ENCODE assay signal across 22 cellular contexts in genomic region chr13:112837371-112838037, GRCh38.
DNase-seq lines count a peak whose midpoint lies in the region; ATAC-seq and TF ChIP-seq lines count a peak whose summit lies in the region.
"Had no signal": no experiment of that assay in that cellular context is flagged by ENCODE, and none has a peak within 500 bp of the region (broad histone marks: within the 10 kb centered on the region; RNA-seq: fewer than 3 reads in every experiment).

No MANE protein-coding gene starts in this region.

- no peak for ATAC-seq in CD4-positive, CD25-positive, alpha-beta regulatory T cell (ENCODE audit: low read depth in 2 of 2)
- no peak for ATAC-seq in WTC11
- no peak for ATAC-seq in activated CD4-positive, CD25-positive, alpha-beta regulatory T cell treated with anti-CD3 and anti-CD28 coated beads, Interleukin-2, amount 50 U/mL, for 24 hours
- ATAC-seq in GM18498 (IDR thresholded peaks at IDR 0.05; ENCODE audit: unreplicated experiment), result no peak
- ATAC-seq: mucosa of descending colon had no signal

- peak overlapping the region; percentile 6 for H3K23ac ChIP-seq in neuronal stem cell (ENCODE audit: low read depth, low read length, poor library complexity)

- no peak overlapping the region for H4K91ac ChIP-seq in neuronal stem cell (ENCODE audit: low read depth, low read length, poor library complexity)

- H3K27ac Mint-ChIP-seq in CD4-positive, CD25-positive, alpha-beta regulatory T cell, result peak overlapping the region in 2 of 3 donors; percentile 31 to 73
- peak overlapping the region; percentile 14 for H3K27ac Mint-ChIP-seq in WTC11
- peak overlapping the region; percentile 48 for H3K27ac Mint-ChIP-seq in glutamatergic neuron (ENCODE audit: unreplicated experiment)
- no peak overlapping the region for H3K27ac Mint-ChIP-seq in immature natural killer cell

- WGBS in neuronal stem cell (ENCODE audit: extremely low coverage in 2 of 2, insufficient read length in 2 of 2, insufficient replicate concordance in 1 of 2), 2 donors, result no CpG with 5 or more reads among the region's 26 CpGs

- H3K14ac ChIP-seq in neuronal stem cell (ENCODE audit: low read length), result no peak overlapping the region

- H3K36me3 Mint-ChIP-seq in CD4-positive, CD25-positive, alpha-beta regulatory T cell, result peaks cover 50% of the 10 kb centered on the region
- H3K36me3 Mint-ChIP-seq in WTC11 (peaks cover 64% of the 10 kb centered on the region), glutamatergic neuron (ENCODE audit: unreplicated experiment) (peaks cover 10% of the 10 kb centered on the region), immature natural killer cell (peaks cover 16 to 44% (median 34%) of the 10 kb centered on the region in 3 donors)

- no peak overlapping the region for H2AK5ac ChIP-seq in neuronal stem cell (ENCODE audit: low read depth, low read length)

- no peak overlapping the region for H2BK12ac ChIP-seq in neuronal stem cell (ENCODE audit: low read length)

- H3K79me1 ChIP-seq in neuronal stem cell (ENCODE audit: low read depth, low read length), result no peaks in the 10 kb centered on the region

- no peaks in the 10 kb centered on the region for H3K4me1 ChIP-seq in CD4-positive, CD25-positive, alpha-beta regulatory T cell (ENCODE audit: control insufficient read depth, insufficient read depth, low read length, poor library complexity, severe bottlenecking)
- peaks cover 4 to 6% of the 10 kb centered on the region in 2 donors for H3K4me1 ChIP-seq in neuronal stem cell (ENCODE audit: control insufficient read depth in 2 of 2, insufficient read depth in 1 of 2, low read depth in 1 of 2, low read length in 2 of 2)
- H3K4me1 ChIP-seq: colonic mucosa, pancreas had no signal

- H3K4me1 Mint-ChIP-seq in CD4-positive, CD25-positive, alpha-beta regulatory T cell, result peaks cover 0 to 4% (median 0%) of the 10 kb centered on the region in 4 donors
- H3K4me1 Mint-ChIP-seq in WTC11, result peaks cover 2% of the 10 kb centered on the region; the same call in 1 of the 2 replicates
- H3K4me1 Mint-ChIP-seq in glutamatergic neuron (ENCODE audit: low read depth, unreplicated experiment), result peaks cover 8% of the 10 kb centered on the region
- H3K4me1 Mint-ChIP-seq in immature natural killer cell, result no peaks in the 10 kb centered on the region

- H2BK5ac ChIP-seq in neuronal stem cell (ENCODE audit: low read length), result no peak overlapping the region

- no peak overlapping the region for H2BK15ac ChIP-seq in neuronal stem cell (ENCODE audit: low read length)

- H3K4me2 ChIP-seq in neuronal stem cell (ENCODE audit: insufficient read depth, low read length, poor library complexity, severe bottlenecking), result no peak overlapping the region

- no peaks in the 10 kb centered on the region for H3K27me3 Mint-ChIP-seq in CD4-positive, CD25-positive, alpha-beta regulatory T cell
- H3K27me3 Mint-ChIP-seq in WTC11 (ENCODE audit: low read depth), result no peaks in the 10 kb centered on the region
- H3K27me3 Mint-ChIP-seq in glutamatergic neuron (ENCODE audit: unreplicated experiment), result peaks cover 4% of the 10 kb centered on the region
- H3K27me3 Mint-ChIP-seq in immature natural killer cell (ENCODE audit: low read depth in 3 of 3), result no peaks in the 10 kb centered on the region

- POLR2A ChIA-PET in WTC11 (lab: Charles Lee), result no interaction called here

- no peak overlapping the region for H3K4me3 ChIP-seq in CD4-positive, CD25-positive, alpha-beta regulatory T cell (ENCODE audit: low read depth, low read length)
- no peak overlapping the region for H3K4me3 ChIP-seq in neuronal stem cell (ENCODE audit: low read length in 2 of 2)
- H3K4me3 ChIP-seq: colonic mucosa, mucosa of descending colon, pancreas, thoracic aorta had no signal

- TF ChIP-seq CTCF in WTC11 (IDR thresholded peaks at IDR 0.05) (no peak), glutamatergic neuron (IDR thresholded peaks at IDR 0.05; ENCODE audit: partially characterized antibody, unreplicated experiment) (no peak)

- no peaks in the 10 kb centered on the region for H3K27me3 ChIP-seq in CD4-positive, CD25-positive, alpha-beta regulatory T cell (ENCODE audit: control insufficient read depth, insufficient read depth, low read length)
- H3K27me3 ChIP-seq in neuronal stem cell (ENCODE audit: control insufficient read depth in 3 of 3, insufficient read depth in 3 of 3, low read depth in 1 of 3, low read length in 3 of 3), result no peaks in the 10 kb centered on the region
- H3K27me3 ChIP-seq: colonic mucosa, pancreas had no signal

- no peak overlapping the region for H2AFZ ChIP-seq in neuronal stem cell (ENCODE audit: low read length)

- no peak overlapping the region for H2BK120ac ChIP-seq in neuronal stem cell (ENCODE audit: low read depth, low read length)

- H3K4me3 Mint-ChIP-seq in CD4-positive, CD25-positive, alpha-beta regulatory T cell, result peak overlapping the region in 1 of 4 donors; percentile 90
- H3K4me3 Mint-ChIP-seq in WTC11 (no peak overlapping the region), glutamatergic neuron (ENCODE audit: unreplicated experiment) (no peak overlapping the region), immature natural killer cell (no peak overlapping the region)

- no peak for DNase-seq in CD4-positive, CD25-positive, alpha-beta regulatory T cell
- no peak for DNase-seq in WTC11 (ENCODE audit: low spot score)
- DNase-seq in glutamatergic neuron, result no peak
- DNase-seq in neuronal stem cell (ENCODE audit: low spot score), result no peak
- no peak for DNase-seq in activated effector memory CD4-positive, alpha-beta T cell treated with anti-CD3 and anti-CD28 coated beads, Interleukin-2, amount 50 U/mL, for 16 hours
- no peak for DNase-seq in immature natural killer cell
- DNase-seq: activated CD4-positive, alpha-beta T cell treated with anti-CD3 and anti-CD28 coated beads for 4 hours; activated CD8-positive, alpha-beta memory T cell treated with anti-CD3 and anti-CD28 coated beads, Interleukin-2, amount 50 U/mL, for 4 hours; activated naive CD4-positive, alpha-beta T cell treated with Interleukin-2 at 50 U/mL for 16 hours; AML-193; colonic mucosa; kidney glomerular epithelial cell; MM.1S; mucosa of descending colon; NCI-H2029 treated with DMSO at 0.1 percent for 48 hours; small intestine; T1000 had no signal

- H3K27ac ChIP-seq in CD4-positive, CD25-positive, alpha-beta regulatory T cell (ENCODE audit: insufficient read depth, low read length, poor library complexity, severe bottlenecking), result no peak overlapping the region
- no peak overlapping the region for H3K27ac ChIP-seq in neuronal stem cell (replicated peaks; ENCODE audit: low read length)
- H3K27ac ChIP-seq: colonic mucosa, epithelial cell of prostate, pancreas, thoracic aorta had no signal

- H3K36me3 ChIP-seq in CD4-positive, CD25-positive, alpha-beta regulatory T cell (ENCODE audit: control insufficient read depth, insufficient read depth, low read length), result peaks cover 62% of the 10 kb centered on the region
- H3K36me3 ChIP-seq in neuronal stem cell (replicated peaks in 1 of 2; ENCODE audit: control insufficient read depth in 2 of 2, insufficient read depth in 2 of 2, low read length in 2 of 2), result peaks cover 53% of the 10 kb centered on the region in 2 donors
- H3K36me3 ChIP-seq: colonic mucosa had no signal

- H3K9ac ChIP-seq in neuronal stem cell (ENCODE audit: low read depth, low read length, poor library complexity), result no peak overlapping the region

- no peak overlapping the region for H4K8ac ChIP-seq in neuronal stem cell (ENCODE audit: low read depth, low read length)

- CTCF ChIA-PET in WTC11 (lab: Charles Lee), result interaction anchor here (0.5 to 1.0 kb wide), 2 partner anchors 37 to 204 kb away, joined by 3 read pairs; no protein-coding TSS in a partner anchor

- no peak overlapping the region for H3K4ac ChIP-seq in neuronal stem cell (ENCODE audit: low read length)

- H3K9me3 Mint-ChIP-seq in CD4-positive, CD25-positive, alpha-beta regulatory T cell, result no peaks in the 10 kb centered on the region
- H3K9me3 Mint-ChIP-seq in WTC11 (no peaks in the 10 kb centered on the region), glutamatergic neuron (ENCODE audit: unreplicated experiment) (peaks cover 11% of the 10 kb centered on the region), immature natural killer cell (no peaks in the 10 kb centered on the region)

- H3K18ac ChIP-seq in neuronal stem cell (ENCODE audit: low read length), result no peak overlapping the region

- no peaks in the 10 kb centered on the region for H3K9me3 ChIP-seq in CD4-positive, CD25-positive, alpha-beta regulatory T cell (ENCODE audit: control insufficient read depth in 2 of 2, low read length in 2 of 2)
- no peaks in the 10 kb centered on the region for H3K9me3 ChIP-seq in neuronal stem cell (replicated peaks in 1 of 2; ENCODE audit: control insufficient read depth in 2 of 2, insufficient read depth in 1 of 2, low read depth in 1 of 2, low read length in 2 of 2)
- H3K9me3 ChIP-seq: colonic mucosa, mucosa of descending colon, pancreas, thoracic aorta had no signal

TF ChIP-seq in WTC11, 78 proteins besides CTCF, POLR2A, EP300 and RAD21 (continues in another document):
- no peak for TF ChIP-seq ERG (CRISPR knock-in tag; IDR thresholded peaks at IDR 0.05)
- TF ChIP-seq GTF2I (CRISPR knock-in tag; conservative IDR thresholded peaks at IDR 0.05), result no peak
- no peak for TF ChIP-seq ZNF396 (CRISPR knock-in tag; IDR thresholded peaks at IDR 0.05; ENCODE audit: borderline replicate concordance)
- no peak for TF ChIP-seq NR1H2 (CRISPR knock-in tag; IDR thresholded peaks at IDR 0.05)
- no peak for TF ChIP-seq GABPB1 (CRISPR knock-in tag; IDR thresholded peaks at IDR 0.05)
- TF ChIP-seq, protein P1, sequence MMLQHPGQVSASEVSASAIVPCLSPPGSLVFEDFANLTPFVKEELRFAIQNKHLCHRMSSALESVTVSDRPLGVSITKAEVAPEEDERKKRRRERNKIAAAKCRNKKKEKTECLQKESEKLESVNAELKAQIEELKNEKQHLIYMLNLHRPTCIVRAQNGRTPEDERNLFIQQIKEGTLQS (CRISPR knock-in tag; conservative IDR thresholded peaks at IDR 0.05), result no peak
- no peak for TF ChIP-seq JUN (CRISPR knock-in tag; IDR thresholded peaks at IDR 0.05)

Comparison
In these comparisons a context has a peak if more than half of its experiments do, and no peak if none do; other contexts are left out.
1. H3K27ac Mint-ChIP-seq: peak in CD4-positive, CD25-positive, alpha-beta regulatory T cell (2 of 3), WTC11 (single experiment) and glutamatergic neuron (single experiment); none in immature natural killer cell (0 of 6).